ENCODE assay signal across 8 cellular contexts in genomic region chr12:76029982-76030377, GRCh38. TPM values are rescaled to one million over a fixed set of nuclear protein-coding genes. Genes with fewer than 3 reads are reported as not detected.
DNase-seq lines count a peak whose midpoint lies in the region; ATAC-seq and TF ChIP-seq lines count a peak whose summit lies in the region.

No MANE protein-coding gene starts in this region.

- intact Hi-C loops in transverse colon (cut with DNase I; ENCODE audit: low total_unique reads) = no loop called here

- in situ Hi-C loops in transverse colon (cut with MboI; ENCODE audit: low pct_ligation_motif_present in 1 of 4, low pct_unique_long_range_greater_than_20kb in 1 of 4, low sequenced_read_pairs in 3 of 4) = loop anchor here in 2 of 4 donors (10.0 to 25.0 kb wide), 3 partner anchors 215 to 495 kb away; no protein-coding TSS in a partner anchor

- no peaks in the 10 kb centered on the region for H4K20me1 ChIP-seq in OCI-LY1 (ENCODE audit: insufficient read depth, low read length)

- no peak overlapping the region for H2AFZ ChIP-seq in OCI-LY1 (ENCODE audit: low read length)
- H2AFZ ChIP-seq in mesenchymal stem cell (ENCODE audit: low read depth, low read length) = no peak overlapping the region

- H3K4me3 ChIP-seq in OCI-LY1 (ENCODE audit: low read depth, low read length, poor library complexity, severe bottlenecking) (no peak overlapping the region), mesenchymal stem cell (ENCODE audit: insufficient read depth in 1 of 2, low read depth in 1 of 2, low read length in 2 of 2) (peak overlapping the region; percentile 91), transverse colon (peak overlapping the region; percentile 55 to 91 (median 72))

- H4K8ac ChIP-seq in mesenchymal stem cell (ENCODE audit: low read length) = peak overlapping the region; percentile 66

- DNase-seq in NCI-H2227 (lab: John Stamatoyannopoulos, UW; ENCODE audit: unreplicated experiment) (peak; percentile 20), NCI-H2227 treated with DMSO at 0.1 percent for 48 hours (lab: John Stamatoyannopoulos, UW) (no peak), caudate nucleus (lab: John Stamatoyannopoulos, UW) (peak in 3 of 61 donors; percentile 5 to 42 (median 15)), mesenchymal stem cell (peak; percentile 54), transverse colon (no peak), NCI-H1417 treated with DMSO at 0.1 percent for 48 hours (lab: John Stamatoyannopoulos, UW) (no peak)

- ATAC-seq in HG03097 (IDR thresholded peaks at IDR 0.05; ENCODE audit: low FRiP score, unreplicated experiment) = no peak

- H3K4me1 ChIP-seq in OCI-LY1 (ENCODE audit: insufficient read depth, low read length, severe bottlenecking) = peaks cover 17% of the 10 kb centered on the region
- peaks cover 3% of the 10 kb centered on the region for H3K4me1 ChIP-seq in mesenchymal stem cell (ENCODE audit: control insufficient read depth, insufficient read depth, low read depth, low read length)
- peaks cover 0 to 40% (median 12%) of the 10 kb centered on the region in 4 donors for H3K4me1 ChIP-seq in transverse colon

- H2BK15ac ChIP-seq in mesenchymal stem cell (ENCODE audit: low read depth, poor library complexity, severe bottlenecking) = no peak overlapping the region

- no peak for TF ChIP-seq EP300 in transverse colon (IDR thresholded peaks at IDR 0.05; ENCODE audit: low read depth)

- peak overlapping the region; percentile 76 to 94 for H3K4ac ChIP-seq in mesenchymal stem cell (ENCODE audit: low read depth in 1 of 2, low read length in 2 of 2)

- peaks cover 1% of the 10 kb centered on the region for H3K79me1 ChIP-seq in mesenchymal stem cell (replicated peaks; ENCODE audit: low read length, poor library complexity, severe bottlenecking)

- no peaks in the 10 kb centered on the region; the same call in 1 of the 2 replicates for H3K27me3 ChIP-seq in OCI-LY1 (ENCODE audit: insufficient read depth, low read length)
- no peaks in the 10 kb centered on the region for H3K27me3 ChIP-seq in mesenchymal stem cell (ENCODE audit: control insufficient read depth in 1 of 2, insufficient read depth in 1 of 2, low read length in 2 of 2)
- H3K27me3 ChIP-seq in transverse colon = peaks cover 18% of the 10 kb centered on the region

- H3F3A ChIP-seq in OCI-LY1 (ENCODE audit: insufficient read depth, low read length) = no peaks in the 10 kb centered on the region

- H3K9me3 ChIP-seq in OCI-LY1 (ENCODE audit: low read length) (no peaks in the 10 kb centered on the region), mesenchymal stem cell (ENCODE audit: control insufficient read depth, low read length) (no peaks in the 10 kb centered on the region), transverse colon (no peaks in the 10 kb centered on the region)

- H2BK5ac ChIP-seq in mesenchymal stem cell (ENCODE audit: low read depth, low read length, poor library complexity, severe bottlenecking) = peak overlapping the region; percentile 85

- peak overlapping the region; percentile 89 for H4K91ac ChIP-seq in mesenchymal stem cell (ENCODE audit: low read length)

- TF ChIP-seq POLR2A in transverse colon (IDR thresholded peaks at IDR 0.05) = no peak

- WGBS in mesenchymal stem cell = under 1% methylated on average over 22 of the region's 22 CpGs
- WGBS in transverse colon (ENCODE audit: low coverage in 1 of 2), 2 donors = 7 to 13% methylated on average over 8 to 22 of the region's 22 CpGs

- peak overlapping the region; percentile 67; the same call in 1 of the 2 replicates for H3K4me2 ChIP-seq in OCI-LY1 (ENCODE audit: low read length)
- H3K4me2 ChIP-seq in mesenchymal stem cell (ENCODE audit: low read length, poor library complexity, severe bottlenecking) = no peak overlapping the region

- H3K27ac ChIP-seq in OCI-LY1 (ENCODE audit: low read depth, low read length, poor library complexity, severe bottlenecking) = no peak overlapping the region
- peak overlapping the region; percentile 96 for H3K27ac ChIP-seq in caudate nucleus (ENCODE audit: low read depth, low read length)
- H3K27ac ChIP-seq in mesenchymal stem cell (ENCODE audit: low read length, poor library complexity, severe bottlenecking) = peak overlapping the region; percentile 98
- peak overlapping the region; percentile 91 to 96 (median 92) for H3K27ac ChIP-seq in transverse colon

- H3K14ac ChIP-seq in mesenchymal stem cell (ENCODE audit: low read length in 2 of 2) = peak overlapping the region in 1 of 2 experiments; percentile 89

- H2BK12ac ChIP-seq in mesenchymal stem cell (ENCODE audit: low read length in 2 of 2) = peak overlapping the region in 1 of 2 experiments; percentile 28

- H3K79me2 ChIP-seq in OCI-LY1 (ENCODE audit: insufficient read depth, low read length) = no peaks in the 10 kb centered on the region

- TF ChIP-seq CTCF in OCI-LY1 (IDR thresholded peaks at IDR 0.05; ENCODE audit: low read length) (no peak), transverse colon (IDR thresholded peaks at IDR 0.05) (no peak)

- no peaks in the 10 kb centered on the region for H3K9me2 ChIP-seq in OCI-LY1 (ENCODE audit: low read depth, low read length)

- peak overlapping the region in 1 of 2 experiments; percentile 81 for H3K23ac ChIP-seq in mesenchymal stem cell (ENCODE audit: low read length in 2 of 2)

- H2AK5ac ChIP-seq in mesenchymal stem cell (ENCODE audit: low read length, severe bottlenecking) = no peak overlapping the region

- H3K36me3 ChIP-seq in OCI-LY1 (ENCODE audit: insufficient read depth, low read length) (no peaks in the 10 kb centered on the region), mesenchymal stem cell (ENCODE audit: control insufficient read depth in 1 of 2, insufficient read depth in 2 of 2, low read depth in 1 of 2, low read length in 2 of 2) (peaks cover 12 to 37% of the 10 kb centered on the region in 2 experiments), transverse colon (no peaks in the 10 kb centered on the region)

- H2BK120ac ChIP-seq in mesenchymal stem cell (ENCODE audit: low read depth, low read length) = peak overlapping the region; percentile 80

- peak overlapping the region; percentile 98 to 100 for H3K18ac ChIP-seq in mesenchymal stem cell (ENCODE audit: low read depth in 1 of 2, low read length in 2 of 2)

- H3K9ac ChIP-seq in OCI-LY1 (ENCODE audit: low read length) (no peak overlapping the region), mesenchymal stem cell (ENCODE audit: low read length) (peak overlapping the region; percentile 98)

RNA-seq across cellular contexts. Expression of gene PHLDA1, which starts 1.6 kb away (rescaled TPM):
- 90.2 TPM for polyA plus RNA-seq in mesenchymal stem cell (2013, experiment 1 of 2)
- 90.9 TPM for polyA plus RNA-seq in mesenchymal stem cell (2013, experiment 2 of 2)
- 1 to 10 TPM; 4.2 to 8.4 (median 7.0) TPM for total RNA-seq in transverse colon

RNA-seq across cellular contexts. Expression of gene NAP1L1, which starts 54.5 kb away (rescaled TPM):
- 781 TPM for polyA plus RNA-seq in mesenchymal stem cell (2013, experiment 1 of 2)
- 820 TPM for polyA plus RNA-seq in mesenchymal stem cell (2013, experiment 2 of 2)
- total RNA-seq in transverse colon = 100 to 1,000 TPM in 3 of 4 donors, 10 to 100 TPM in 1; 78.9 to 191 (median 150) TPM

Comparison
In these comparisons a context has a peak if more than half of its experiments do, and no peak if none do; other contexts are left out.
1. DNase-seq: peak in NCI-H2227 (single experiment) and mesenchymal stem cell (single experiment); none in NCI-H2227 treated with DMSO at 0.1 percent for 48 hours (single experiment), transverse colon (single experiment) and NCI-H1417 treated with DMSO at 0.1 percent for 48 hours (single experiment).